In genomic region chr3:141486735-141487418, GRCh38 we compare ENCODE assay signal across 8 cellular contexts.
DNase-seq lines count a peak whose midpoint lies in the region; ATAC-seq and TF ChIP-seq lines count a peak whose summit lies in the region.

TSS of gene RASA2 (plus strand) at chr3:141487027. CDS start at chr3:141487084, 57 bp downstream.

- peak; percentile 67 for ATAC-seq in GM19023 (IDR thresholded peaks at IDR 0.05; ENCODE audit: unreplicated experiment)
- ATAC-seq in HG03196 (IDR thresholded peaks at IDR 0.05; ENCODE audit: unreplicated experiment), result peak; percentile 68

- DNase-seq in AG10803 (ENCODE audit: low read depth), result peak; percentile 77
- DNase-seq in NCI-H446 (lab: John Stamatoyannopoulos, UW), result peak; percentile 54 to 89
- DNase-seq in activated CD4-positive, alpha-beta T cell treated with anti-CD3 and anti-CD28 coated beads for 1 hour, result peak; percentile 60
- peak; percentile 66 for DNase-seq in choroid plexus epithelial cell (ENCODE audit: low read depth)
- peak; percentile 62 for DNase-seq in kidney glomerular epithelial cell (lab: John Stamatoyannopoulos, UW)
- peak; percentile 25 to 39 for DNase-seq in stimulated activated CD4-positive, alpha-beta T cell treated with anti-CD3 and anti-CD28 coated beads, Interleukin-1b, Interleukin-23, amount 100 ng/mL, for 1 hour (ENCODE audit: low read depth in 2 of 2)

- H3K4me3 ChIP-seq in AG10803 (ENCODE audit: low read length) (peak within 1 kb of the TSS; percentile 76), choroid plexus epithelial cell (ENCODE audit: low read depth, low read length) (peak within 1 kb of the TSS; percentile 80)

- TF ChIP-seq CTCF in AG10803 (conservative IDR thresholded peaks at IDR 0.05; ENCODE audit: low read length) (no peak), choroid plexus epithelial cell (conservative IDR thresholded peaks at IDR 0.05; ENCODE audit: low read depth, low read length) (no peak)

Comparison
In these comparisons a context has a peak if more than half of its experiments do, and no peak if none do; other contexts are left out.
1. Peak in every context shown above with its lines: DNase-seq, ATAC-seq and H3K4me3 ChIP-seq.